10 cellular contexts compared by ENCODE assay signal in genomic region chr6:39426057-39426592, GRCh38.
A peak's percentile ranks its signal among the peaks of the same experiment; 100 is the strongest.
DNase-seq lines count a peak whose midpoint lies in the region; ATAC-seq, FAIRE-seq and TF ChIP-seq lines count a peak whose summit lies in the region.
"Had no signal": no experiment of that assay in that cellular context is flagged by ENCODE, and none has a peak within 500 bp of the region (broad histone marks: within the 10 kb centered on the region; RNA-seq: fewer than 3 reads in every experiment).

No MANE protein-coding gene starts in this region.

- H3K23ac ChIP-seq in mesendoderm (ENCODE audit: low read length), result no peak overlapping the region

- DNase-seq in AG10803 (ENCODE audit: low read depth) (peak; percentile 93), LHCN-M2 (ENCODE audit: low read depth) (peak; percentile 18), cardiac fibroblast (ENCODE audit: low read depth in 2 of 2) (peak; percentile 91 to 93), mesendoderm (peak; percentile 32), small intestine (no peak), T-helper 9 cell (no peak)
- DNase-seq: uterus had no signal

- H3K27ac ChIP-seq in mesendoderm (ENCODE audit: low read depth, low read length) (no peak overlapping the region), small intestine (ENCODE audit: low read depth in 1 of 2, low read length in 1 of 2) (no peak overlapping the region)
- H3K27ac ChIP-seq: KMS-11 had no signal

- no peak overlapping the region for H2BK5ac ChIP-seq in mesendoderm (ENCODE audit: low read length)

- H3K9me3 ChIP-seq in small intestine (ENCODE audit: control insufficient read depth, low read depth), result no peaks in the 10 kb centered on the region
- H3K9me3 ChIP-seq: uterus had no signal

- H3K4ac ChIP-seq in mesendoderm (ENCODE audit: low read depth, low read length), result no peak overlapping the region

- H3K4me3 ChIP-seq in AG10803 (ENCODE audit: low read length) (no peak overlapping the region), cardiac fibroblast (replicated peaks in 1 of 2; ENCODE audit: low read depth in 2 of 2, low read length in 2 of 2) (no peak overlapping the region), mesendoderm (ENCODE audit: low read length) (no peak overlapping the region), small intestine (ENCODE audit: low read depth in 1 of 2, low read length in 2 of 2) (no peak overlapping the region)
- H3K4me3 ChIP-seq: uterus had no signal

- no peak overlapping the region for H3K9ac ChIP-seq in mesendoderm (ENCODE audit: low read length)
- H3K9ac ChIP-seq: KMS-11 had no signal

- no peaks in the 10 kb centered on the region for H3K4me1 ChIP-seq in mesendoderm (ENCODE audit: control insufficient read depth, low read depth, low read length)
- H3K4me1 ChIP-seq in small intestine (ENCODE audit: control insufficient read depth in 2 of 2, insufficient read depth in 1 of 2, low read depth in 1 of 2, low read length in 1 of 2), result peaks cover 0 to under 1% of the 10 kb centered on the region in 2 donors
- H3K4me1 ChIP-seq: uterus had no signal

- H3K36me3 ChIP-seq in mesendoderm (ENCODE audit: control insufficient read depth, insufficient read depth, low read length), result no peaks in the 10 kb centered on the region
- H3K36me3 ChIP-seq in small intestine (ENCODE audit: control insufficient read depth in 2 of 2, insufficient read depth in 2 of 2, low read length in 2 of 2), result no peaks in the 10 kb centered on the region
- H3K36me3 ChIP-seq: uterus had no signal

- no peak overlapping the region for H4K5ac ChIP-seq in mesendoderm (ENCODE audit: low read length)

- no CpG with 5 or more reads among the region's 2 CpGs for WGBS in mesendoderm (ENCODE audit: extremely low coverage, insufficient coverage, low lambda C conversion rate)
- WGBS in small intestine, 3 donors, result 55 to 84% (median 67%) methylated on average over 2 of the region's 2 CpGs

- H3K27me3 ChIP-seq in mesendoderm (ENCODE audit: insufficient read depth, low read length, poor library complexity) (no peaks in the 10 kb centered on the region), small intestine (ENCODE audit: control insufficient read depth in 2 of 2, insufficient read depth in 2 of 2, low read length in 2 of 2) (no peaks in the 10 kb centered on the region)
- H3K27me3 ChIP-seq: uterus had no signal

- H3K56ac ChIP-seq in mesendoderm (ENCODE audit: low read length), result no peak overlapping the region

- H4K8ac ChIP-seq in mesendoderm (ENCODE audit: low read depth, low read length), result no peak overlapping the region

- ATAC-seq in GM18909 (IDR thresholded peaks at IDR 0.05; ENCODE audit: poor library complexity, unreplicated experiment) (no peak), GM18517 (IDR thresholded peaks at IDR 0.05; ENCODE audit: unreplicated experiment) (no peak)

- no peak overlapping the region for H2BK120ac ChIP-seq in mesendoderm (ENCODE audit: low read depth, low read length)

- no peaks in the 10 kb centered on the region for H3K79me2 ChIP-seq in mesendoderm (ENCODE audit: control insufficient read depth, insufficient read depth, low read length)

- no peak overlapping the region for H2BK15ac ChIP-seq in mesendoderm (replicated peaks; ENCODE audit: low read depth)

- FAIRE-seq in small intestine (lab: Jason Lieb, UNC), result no peak

- no peak overlapping the region for H3K4me2 ChIP-seq in mesendoderm (ENCODE audit: low read length)
- H3K4me2 ChIP-seq: KMS-11 had no signal

- H3K79me1 ChIP-seq in mesendoderm (ENCODE audit: low read length), result no peaks in the 10 kb centered on the region

- H3K18ac ChIP-seq in mesendoderm (ENCODE audit: low read length), result no peak overlapping the region

- no peak for TF ChIP-seq CTCF in AG10803 (conservative IDR thresholded peaks at IDR 0.05; ENCODE audit: low read length)
- TF ChIP-seq CTCF in cardiac fibroblast (IDR thresholded peaks at IDR 0.05; ENCODE audit: low read depth, low read length), result no peak

- H2AK5ac ChIP-seq in mesendoderm (ENCODE audit: low read length), result no peak overlapping the region

Comparison
In these comparisons a context has a peak if more than half of its experiments do, and no peak if none do; other contexts are left out.
1. DNase-seq: peak in AG10803 (single experiment), LHCN-M2 (single experiment), cardiac fibroblast (2 of 2) and mesendoderm (single experiment); none in small intestine (single experiment) and T-helper 9 cell (single experiment).